Comparison of ENCODE assay signal across 22 cellular contexts in the genomic region with DNA sequence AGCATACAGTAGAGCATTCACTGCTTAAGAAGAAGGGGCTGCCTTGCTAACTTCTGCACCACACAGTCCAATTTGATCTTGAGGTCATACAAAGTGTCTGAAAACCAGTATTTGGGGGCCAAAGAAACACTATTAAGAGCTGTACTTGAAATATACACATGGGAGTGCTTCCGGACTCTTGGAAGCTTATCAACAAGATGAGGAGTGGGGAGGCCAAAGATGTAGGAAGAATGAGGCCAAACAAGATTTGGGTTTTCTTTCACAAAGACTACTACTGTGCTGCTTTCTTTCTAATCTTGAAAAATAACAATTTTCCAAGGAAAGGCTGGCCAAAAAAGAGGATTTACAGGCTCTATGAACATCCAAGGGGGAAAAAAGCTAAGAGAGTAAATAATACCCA.
"Had no signal": no experiment of that assay in that cellular context is flagged by ENCODE, and none has a peak within 500 bp of the region (broad histone marks: within the 10 kb centered on the region; RNA-seq: fewer than 3 reads in every experiment).

No MANE protein-coding gene starts in this region.

- H3K27me3 ChIP-seq: colonic mucosa, dorsolateral prefrontal cortex, esophagus muscularis mucosa, esophagus squamous epithelium, foreskin keratinocyte, gastrocnemius medialis, gastroesophageal sphincter, heart left ventricle had no signal

- H3K4me3 ChIP-seq: colonic mucosa, coronary artery, dorsolateral prefrontal cortex, esophagus muscularis mucosa, esophagus squamous epithelium, gastrocnemius medialis, gastroesophageal sphincter, heart left ventricle had no signal

- H3K4me1 ChIP-seq: colonic mucosa, esophagus muscularis mucosa, foreskin keratinocyte, gastrocnemius medialis, gastroesophageal sphincter had no signal

- H3K27ac ChIP-seq: colonic mucosa, coronary artery, dorsolateral prefrontal cortex, epithelial cell of prostate, esophagus muscularis mucosa, esophagus squamous epithelium, foreskin keratinocyte, gastrocnemius medialis, gastroesophageal sphincter had no signal

- H3K36me3 ChIP-seq: colonic mucosa, esophagus squamous epithelium had no signal

- DNase-seq: colonic mucosa; cortex of kidney; dermis blood vessel endothelial cell; dorsolateral prefrontal cortex; effector CD4-positive, alpha-beta T cell; effector CD8-positive, alpha-beta T cell; effector memory CD4-positive, alpha-beta T cell; effector memory CD8-positive, alpha-beta T cell; endodermal cell; erythroblast; esophagus squamous epithelium; foreskin fibroblast; foreskin keratinocyte; foreskin melanocyte; gastrocnemius medialis; glutamatergic neuron; head of caudate nucleus; heart left ventricle had no signal

- H3K9me3 ChIP-seq: colonic mucosa, esophagus muscularis mucosa, esophagus squamous epithelium, gastrocnemius medialis, gastroesophageal sphincter, heart left ventricle had no signal

- ATAC-seq: effector memory CD8-positive, alpha-beta T cell; foreskin keratinocyte; gastrocnemius medialis; gastroesophageal sphincter; heart left ventricle had no signal
